1 cellular context compared by ENCODE assay signal in genomic region chr5:150612405-150612804, GRCh38.
TF ChIP-seq lines count a peak whose summit lies in the region.

No MANE protein-coding gene starts in this region.

TF ChIP-seq in WTC11, 78 proteins besides CTCF, POLR2A, EP300 and RAD21 (continued from another document):
- no peak for TF ChIP-seq ZSCAN18 (CRISPR knock-in tag; IDR thresholded peaks at IDR 0.05)
- TF ChIP-seq FOXP4 (CRISPR knock-in tag; IDR thresholded peaks at IDR 0.05): no peak
- TF ChIP-seq, protein P1, sequence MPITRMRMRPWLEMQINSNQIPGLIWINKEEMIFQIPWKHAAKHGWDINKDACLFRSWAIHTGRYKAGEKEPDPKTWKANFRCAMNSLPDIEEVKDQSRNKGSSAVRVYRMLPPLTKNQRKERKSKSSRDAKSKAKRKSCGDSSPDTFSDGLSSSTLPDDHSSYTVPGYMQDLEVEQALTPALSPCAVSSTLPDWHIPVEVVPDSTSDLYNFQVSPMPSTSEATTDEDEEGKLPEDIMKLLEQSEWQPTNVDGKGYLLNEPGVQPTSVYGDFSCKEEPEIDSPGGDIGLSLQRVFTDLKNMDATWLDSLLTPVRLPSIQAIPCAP (CRISPR knock-in tag; IDR thresholded peaks at IDR 0.05): no peak
- TF ChIP-seq, protein P2, sequence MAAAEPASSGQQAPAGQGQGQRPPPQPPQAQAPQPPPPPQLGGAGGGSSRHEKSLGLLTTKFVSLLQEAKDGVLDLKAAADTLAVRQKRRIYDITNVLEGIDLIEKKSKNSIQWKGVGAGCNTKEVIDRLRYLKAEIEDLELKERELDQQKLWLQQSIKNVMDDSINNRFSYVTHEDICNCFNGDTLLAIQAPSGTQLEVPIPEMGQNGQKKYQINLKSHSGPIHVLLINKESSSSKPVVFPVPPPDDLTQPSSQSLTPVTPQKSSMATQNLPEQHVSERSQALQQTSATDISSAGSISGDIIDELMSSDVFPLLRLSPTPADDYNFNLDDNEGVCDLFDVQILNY (CRISPR knock-in tag; IDR thresholded peaks at IDR 0.05): no peak
- no peak for TF ChIP-seq SP1 (CRISPR knock-in tag; conservative IDR thresholded peaks at IDR 0.05)
- no peak for TF ChIP-seq HMGA2 (CRISPR knock-in tag; IDR thresholded peaks at IDR 0.05)
- no peak for TF ChIP-seq CREB1 (CRISPR knock-in tag; IDR thresholded peaks at IDR 0.05)
- no peak for TF ChIP-seq ESRRA (CRISPR knock-in tag; IDR thresholded peaks at IDR 0.05; ENCODE audit: borderline replicate concordance)
- no peak for TF ChIP-seq ZNF396 (CRISPR knock-in tag; IDR thresholded peaks at IDR 0.05; ENCODE audit: borderline replicate concordance)
- TF ChIP-seq STAT6 (CRISPR knock-in tag; conservative IDR thresholded peaks at IDR 0.05; ENCODE audit: low read depth): no peak
- TF ChIP-seq PRRX2 (CRISPR knock-in tag; IDR thresholded peaks at IDR 0.05): no peak
- TF ChIP-seq, protein P3, sequence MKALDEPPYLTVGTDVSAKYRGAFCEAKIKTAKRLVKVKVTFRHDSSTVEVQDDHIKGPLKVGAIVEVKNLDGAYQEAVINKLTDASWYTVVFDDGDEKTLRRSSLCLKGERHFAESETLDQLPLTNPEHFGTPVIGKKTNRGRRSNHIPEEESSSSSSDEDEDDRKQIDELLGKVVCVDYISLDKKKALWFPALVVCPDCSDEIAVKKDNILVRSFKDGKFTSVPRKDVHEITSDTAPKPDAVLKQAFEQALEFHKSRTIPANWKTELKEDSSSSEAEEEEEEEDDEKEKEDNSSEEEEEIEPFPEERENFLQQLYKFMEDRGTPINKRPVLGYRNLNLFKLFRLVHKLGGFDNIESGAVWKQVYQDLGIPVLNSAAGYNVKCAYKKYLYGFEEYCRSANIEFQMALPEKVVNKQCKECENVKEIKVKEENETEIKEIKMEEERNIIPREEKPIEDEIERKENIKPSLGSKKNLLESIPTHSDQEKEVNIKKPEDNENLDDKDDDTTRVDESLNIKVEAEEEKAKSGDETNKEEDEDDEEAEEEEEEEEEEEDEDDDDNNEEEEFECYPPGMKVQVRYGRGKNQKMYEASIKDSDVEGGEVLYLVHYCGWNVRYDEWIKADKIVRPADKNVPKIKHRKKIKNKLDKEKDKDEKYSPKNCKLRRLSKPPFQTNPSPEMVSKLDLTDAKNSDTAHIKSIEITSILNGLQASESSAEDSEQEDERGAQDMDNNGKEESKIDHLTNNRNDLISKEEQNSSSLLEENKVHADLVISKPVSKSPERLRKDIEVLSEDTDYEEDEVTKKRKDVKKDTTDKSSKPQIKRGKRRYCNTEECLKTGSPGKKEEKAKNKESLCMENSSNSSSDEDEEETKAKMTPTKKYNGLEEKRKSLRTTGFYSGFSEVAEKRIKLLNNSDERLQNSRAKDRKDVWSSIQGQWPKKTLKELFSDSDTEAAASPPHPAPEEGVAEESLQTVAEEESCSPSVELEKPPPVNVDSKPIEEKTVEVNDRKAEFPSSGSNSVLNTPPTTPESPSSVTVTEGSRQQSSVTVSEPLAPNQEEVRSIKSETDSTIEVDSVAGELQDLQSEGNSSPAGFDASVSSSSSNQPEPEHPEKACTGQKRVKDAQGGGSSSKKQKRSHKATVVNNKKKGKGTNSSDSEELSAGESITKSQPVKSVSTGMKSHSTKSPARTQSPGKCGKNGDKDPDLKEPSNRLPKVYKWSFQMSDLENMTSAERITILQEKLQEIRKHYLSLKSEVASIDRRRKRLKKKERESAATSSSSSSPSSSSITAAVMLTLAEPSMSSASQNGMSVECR (CRISPR knock-in tag; IDR thresholded peaks at IDR 0.05; ENCODE audit: borderline replicate concordance): no peak
- no peak for TF ChIP-seq NR1H2 (CRISPR knock-in tag; IDR thresholded peaks at IDR 0.05)
